In the genomic region with DNA sequence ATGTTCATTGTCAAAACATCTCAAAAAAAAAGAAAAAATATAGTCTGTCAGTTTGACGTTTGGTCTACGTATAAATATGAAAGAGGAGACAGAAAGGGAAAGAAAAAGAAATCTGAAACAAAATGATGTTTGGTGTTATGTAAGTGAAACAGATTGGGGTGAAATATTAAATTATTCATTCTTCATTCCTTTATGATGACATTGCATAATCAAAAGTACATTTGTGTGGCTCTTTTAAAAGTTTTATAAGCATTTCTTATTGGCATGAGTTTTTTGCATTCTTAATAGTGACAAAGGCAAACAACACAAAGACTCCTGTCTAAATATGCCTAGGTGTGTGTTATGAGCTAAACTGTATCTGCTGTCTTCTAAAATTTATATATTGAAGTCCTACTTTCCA, we compare ENCODE assay signal across 24 cellular contexts.
A peak's percentile ranks its signal among the peaks of the same experiment; 100 is the strongest.
DNase-seq lines count a peak whose midpoint lies in the region; ATAC-seq, FAIRE-seq and TF ChIP-seq lines count a peak whose summit lies in the region.
"Had no signal": no experiment of that assay in that cellular context is flagged by ENCODE, and none has a peak within 500 bp of the region (broad histone marks: within the 10 kb centered on the region; RNA-seq: fewer than 3 reads in every experiment).

No MANE protein-coding gene starts in this region.

- no peaks in the 10 kb centered on the region for H4K20me1 ChIP-seq in K562 (replicated peaks; ENCODE audit: control insufficient read depth, insufficient read depth, low read length)
- H4K20me1 ChIP-seq: BLaER1 treated with 17β-estradiol and CSF1 and Interleukin-3, amounts not matched to agents 10 nM and 100 nM had no signal

- H3K4me3 Mint-ChIP-seq in T-helper 2 cell treated with Interferon-gamma antibody and Interleukin-4, amounts not matched to agents 5 μg/mL and 100 μg/mL, for 36 hours = no peak overlapping the region
- no peak overlapping the region for H3K4me3 Mint-ChIP-seq in stimulated activated naive B cell treated with anti-CD40 and anti-IgM and Interleukin-4, amounts not matched to agents 10 μg/mL and 1 μg/mL and 100 μg/mL, for 72 hours
- H3K4me3 Mint-ChIP-seq: B cell; CD4-positive, alpha-beta T cell; CD8-positive, alpha-beta T cell had no signal

- H3K4me1 Mint-ChIP-seq in T-helper 2 cell treated with Interferon-gamma antibody and Interleukin-4, amounts not matched to agents 5 μg/mL and 100 μg/mL, for 36 hours (ENCODE audit: low read depth) = no peaks in the 10 kb centered on the region
- H3K4me1 Mint-ChIP-seq in stimulated activated naive B cell treated with anti-CD40 and anti-IgM and Interleukin-4, amounts not matched to agents 10 μg/mL and 1 μg/mL and 100 μg/mL, for 72 hours = no peaks in the 10 kb centered on the region
- H3K4me1 Mint-ChIP-seq: B cell had no signal

- H3K27me3 ChIP-seq in HUES64 (ENCODE audit: insufficient read depth, low read length) (no peaks in the 10 kb centered on the region), K562 (ENCODE audit: control insufficient read depth in 2 of 2, insufficient read depth in 2 of 2, low read length in 2 of 2) (no peaks in the 10 kb centered on the region)
- H3K27me3 ChIP-seq: BLaER1 treated with 17β-estradiol and CSF1 and Interleukin-3, amounts not matched to agents 10 nM and 100 nM had no signal

- POLR2A ChIA-PET in A549 (lab: Yijun Ruan, JAX) (no interaction called here), K562 (lab: Yijun Ruan, JAX) (no interaction called here)

- TF ChIP-seq CTCF in A549 (IDR thresholded peaks at IDR 0.05) (no peak), K562 (IDR thresholded peaks at IDR 0.05 in 2 of 3, conservative IDR thresholded peaks at IDR 0.05 in 1 of 3; ENCODE audit: insufficient read depth in 2 of 3, low read depth in 1 of 3, low read length in 3 of 3) (no peak)

- H3K9me1 ChIP-seq in K562 (ENCODE audit: control insufficient read depth, insufficient read depth, low read length) = no peaks in the 10 kb centered on the region

- CTCF ChIA-PET in A549 (lab: Yijun Ruan, JAX) = interaction anchor here (1.0 kb wide), 1 partner anchor 231 kb away, joined by 3 read pairs; no protein-coding TSS in a partner anchor
- CTCF ChIA-PET in K562 (lab: Yijun Ruan, JAX; ENCODE audit: low intra/inter-chr PET ratio) = no interaction called here

- in situ Hi-C loops in K562 (cut with MboI) = no loop called here

- H3K27ac ChIP-seq in A549 (no peak overlapping the region), HUES64 (ENCODE audit: low read depth, low read length) (peak overlapping the region; percentile 41; the same call in 1 of the 2 replicates), K562 (ENCODE audit: extremely low read depth, low read depth, low read length) (no peak overlapping the region)
- H3K27ac ChIP-seq: BLaER1 treated with 17β-estradiol and CSF1 and Interleukin-3, amounts not matched to agents 10 nM and 100 nM; C4-2B had no signal

- no TSS peak for BruUV-seq in K562 (replicated peaks; lab: Mats Ljungman, UMichigan)

- H3K4me1 ChIP-seq in A549 = no peaks in the 10 kb centered on the region
- peaks cover 9% of the 10 kb centered on the region; the same call in 1 of the 2 replicates for H3K4me1 ChIP-seq in HUES64 (ENCODE audit: insufficient read depth, low read length)
- H3K4me1 ChIP-seq in K562 (replicated peaks in 1 of 2; ENCODE audit: control insufficient read depth in 2 of 2, insufficient read depth in 2 of 2, low read length in 2 of 2) = no peaks in the 10 kb centered on the region
- H3K4me1 ChIP-seq: BLaER1 treated with 17β-estradiol and CSF1 and Interleukin-3, amounts not matched to agents 10 nM and 100 nM; Caco-2 had no signal

- H3K9ac ChIP-seq in HUES64 (ENCODE audit: low read depth, low read length) = no peak overlapping the region
- no peak overlapping the region for H3K9ac ChIP-seq in K562 (ENCODE audit: insufficient read depth in 1 of 2, low read depth in 2 of 2, low read length in 2 of 2)
- H3K9ac ChIP-seq: BLaER1 treated with 17β-estradiol and CSF1 and Interleukin-3, amounts not matched to agents 10 nM and 100 nM had no signal

- H3K4me3 ChIP-seq in A549 (no peak overlapping the region), HUES64 (ENCODE audit: low read length) (no peak overlapping the region), K562 (no peak overlapping the region)
- H3K4me3 ChIP-seq: BLaER1 treated with 17β-estradiol and CSF1 and Interleukin-3, amounts not matched to agents 10 nM and 100 nM had no signal

- ATAC-seq in A549 (no peak), K562 (no peak)
- no peak for ATAC-seq in stimulated activated naive B cell treated with anti-CD40 and anti-IgM and Interleukin-4, amounts not matched to agents 10 μg/mL and 1 μg/mL and 100 μg/mL, for 72 hours (replicated peaks)
- ATAC-seq: CD8-positive, alpha-beta T cell had no signal

- intact Hi-C loops in K562 (cut with micrococcal nuclease) = no loop called here

- H3K36me3 Mint-ChIP-seq in T-helper 2 cell treated with Interferon-gamma antibody and Interleukin-4, amounts not matched to agents 5 μg/mL and 100 μg/mL, for 36 hours (ENCODE audit: low read depth) = no peaks in the 10 kb centered on the region
- H3K36me3 Mint-ChIP-seq in stimulated activated naive B cell treated with anti-CD40 and anti-IgM and Interleukin-4, amounts not matched to agents 10 μg/mL and 1 μg/mL and 100 μg/mL, for 72 hours = no peaks in the 10 kb centered on the region
- H3K36me3 Mint-ChIP-seq: CD8-positive, alpha-beta T cell had no signal

- FAIRE-seq in A549 (lab: Jason Lieb, UNC) (no peak), H54 (lab: Jason Lieb, UNC) (peak; percentile 50), K562 (lab: Jason Lieb, UNC) (no peak)
- FAIRE-seq: A204.1, D721Med, G401.6, GM12891, GM19239 had no signal

- H3K36me3 ChIP-seq in HUES64 (ENCODE audit: insufficient read depth, low read length) (no peaks in the 10 kb centered on the region), K562 (ENCODE audit: control insufficient read depth, insufficient read depth, low read length) (no peaks in the 10 kb centered on the region)
- H3K36me3 ChIP-seq: BLaER1 treated with 17β-estradiol and CSF1 and Interleukin-3, amounts not matched to agents 10 nM and 100 nM had no signal

- no peak for TF ChIP-seq EP300 in A549 (IDR thresholded peaks at IDR 0.05)
- TF ChIP-seq EP300 in K562 (IDR thresholded peaks at IDR 0.05; ENCODE audit: low read length) = no peak

- H3K27me3 Mint-ChIP-seq in T-helper 2 cell treated with Interferon-gamma antibody and Interleukin-4, amounts not matched to agents 5 μg/mL and 100 μg/mL, for 36 hours (ENCODE audit: low read depth) = no peaks in the 10 kb centered on the region
- no peaks in the 10 kb centered on the region for H3K27me3 Mint-ChIP-seq in stimulated activated naive B cell treated with anti-CD40 and anti-IgM and Interleukin-4, amounts not matched to agents 10 μg/mL and 1 μg/mL and 100 μg/mL, for 72 hours
- H3K27me3 Mint-ChIP-seq: B cell; CD4-positive, alpha-beta T cell had no signal

- DNase-seq in A549 (ENCODE audit: low read depth in 1 of 2, low spot score in 1 of 2) (no peak), H54 (ENCODE audit: insufficient read length, low spot score) (no peak), K562 (ENCODE audit: extremely low read depth in 1 of 4, low spot score in 3 of 4) (no peak), RKO (ENCODE audit: low spot score) (no peak)
- DNase-seq in effector CD4-positive, alpha-beta T cell = no peak
- DNase-seq in T-helper 2 cell treated with Interferon-gamma antibody and Interleukin-4, amounts not matched to agents 5 μg/mL and 100 μg/mL, for 36 hours (ENCODE audit: low spot score) = no peak
- DNase-seq in stimulated activated naive B cell treated with anti-CD40 and anti-IgM and Interleukin-4, amounts not matched to agents 10 μg/mL and 1 μg/mL and 100 μg/mL, for 72 hours = no peak
- DNase-seq: 8988T; AML-193; Caco-2; Calu3; CD4-positive, alpha-beta T cell; CD8-positive, alpha-beta T cell; DMS79 treated with DMSO at 0.1 percent for 48 hours; GF-D8 had no signal

- no peak overlapping the region for H2AFZ ChIP-seq in K562 (ENCODE audit: low read depth, low read length)

- no peaks in the 10 kb centered on the region for H3K79me2 ChIP-seq in K562 (ENCODE audit: control insufficient read depth, insufficient read depth, low read length)

- no peak for TF ChIP-seq RAD21 in A549 (conservative IDR thresholded peaks at IDR 0.05 in 1 of 2, IDR thresholded peaks at IDR 0.05 in 1 of 2)
- no peak for TF ChIP-seq RAD21 in K562 (CRISPR knock-in tag; conservative IDR thresholded peaks at IDR 0.05 in 1 of 2, IDR thresholded peaks at IDR 0.05 in 1 of 2)

- H3K9me3 ChIP-seq in A549 (no peaks in the 10 kb centered on the region), HUES64 (ENCODE audit: insufficient read depth, low read depth, low read length) (peaks cover 42% of the 10 kb centered on the region), K562 (replicated peaks; ENCODE audit: control insufficient read depth, insufficient read depth, low read depth, low read length) (no peaks in the 10 kb centered on the region)

- TF ChIP-seq POLR2A in A549 (IDR thresholded peaks at IDR 0.05; ENCODE audit: low read length) (no peak), H54 (IDR thresholded peaks at IDR 0.05; ENCODE audit: low read depth, low read length) (no peak), K562 (conservative IDR thresholded peaks at IDR 0.05) (no peak)

- no peak overlapping the region for H3K27ac Mint-ChIP-seq in T-helper 2 cell treated with Interferon-gamma antibody and Interleukin-4, amounts not matched to agents 5 μg/mL and 100 μg/mL, for 36 hours
- no peak overlapping the region for H3K27ac Mint-ChIP-seq in stimulated activated naive B cell treated with anti-CD40 and anti-IgM and Interleukin-4, amounts not matched to agents 10 μg/mL and 1 μg/mL and 100 μg/mL, for 72 hours
- H3K27ac Mint-ChIP-seq: B cell; CD4-positive, alpha-beta T cell; CD8-positive, alpha-beta T cell had no signal

- H3K4me2 ChIP-seq in A549 (no peak overlapping the region), K562 (ENCODE audit: insufficient read depth, low read length) (no peak overlapping the region)
- H3K4me2 ChIP-seq: BLaER1 treated with 17β-estradiol and CSF1 and Interleukin-3, amounts not matched to agents 10 nM and 100 nM had no signal

- WGBS in A549 (ENCODE audit: missing lambda C conversion rate) = 22% methylated on average over 2 of the region's 2 CpGs
- 91% methylated on average over 2 of the region's 2 CpGs for WGBS in HUES64
- WGBS in K562 (ENCODE audit: insufficient coverage, low coverage, missing lambda C conversion rate) = 0% methylated on average over 2 of the region's 2 CpGs

- peaks cover 8% of the 10 kb centered on the region for H3K9me3 Mint-ChIP-seq in T-helper 2 cell treated with Interferon-gamma antibody and Interleukin-4, amounts not matched to agents 5 μg/mL and 100 μg/mL, for 36 hours
- peaks cover 14 to 16% of the 10 kb centered on the region in 2 donors for H3K9me3 Mint-ChIP-seq in stimulated activated naive B cell treated with anti-CD40 and anti-IgM and Interleukin-4, amounts not matched to agents 10 μg/mL and 1 μg/mL and 100 μg/mL, for 72 hours

TF ChIP-seq in A549, 52 proteins besides CTCF, POLR2A, EP300 and RAD21 (continues in another document):
- no peak for TF ChIP-seq JUN (IDR thresholded peaks at IDR 0.05)
